Comparison of ENCODE assay signal across 1 cellular context in the genomic region with DNA sequence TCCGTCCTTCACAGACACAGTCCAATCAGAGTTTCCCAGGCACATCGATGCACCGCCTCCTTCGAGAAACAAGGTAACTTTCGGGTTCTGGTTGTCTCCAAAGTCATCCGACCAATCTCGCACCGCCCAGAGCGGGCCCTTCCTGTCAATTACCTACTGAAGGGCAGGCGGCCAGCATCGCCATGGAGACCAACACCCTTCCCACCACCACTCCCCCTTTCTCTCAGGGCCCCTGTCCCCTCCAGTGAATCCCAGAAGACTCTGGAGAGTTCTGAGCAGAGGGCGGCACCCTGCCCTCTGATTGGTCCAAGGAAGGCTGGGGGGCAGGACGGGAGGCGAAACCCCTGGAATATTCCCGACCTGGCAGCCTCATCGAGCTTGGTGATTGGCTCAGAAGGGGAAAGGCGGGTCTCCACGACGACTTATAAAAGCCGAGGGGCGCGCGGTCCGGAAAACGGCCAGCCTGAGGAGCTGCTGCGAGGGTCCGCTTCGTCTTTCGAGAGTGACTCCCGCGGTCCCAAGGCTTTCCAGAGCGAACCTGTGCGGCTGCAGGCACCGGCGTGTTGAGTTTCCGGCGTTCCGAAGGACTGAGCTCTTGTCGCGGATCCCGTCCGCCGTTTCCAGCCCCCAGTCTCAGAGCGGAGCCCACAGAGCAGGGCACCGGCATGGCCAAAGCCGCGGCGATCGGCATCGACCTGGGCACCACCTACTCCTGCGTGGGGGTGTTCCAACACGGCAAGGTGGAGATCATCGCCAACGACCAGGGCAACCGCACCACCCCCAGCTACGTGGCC.
TF ChIP-seq lines count a peak whose summit lies in the region.

A gene (plus strand): TSS at position 453 of the 794 bp plus-strand sequence. CDS start 213 bp downstream, at position 666.

TF ChIP-seq in liver, 16 proteins besides CTCF, POLR2A, EP300 and RAD21 (continued from another document):
- peak in 1 of 2 donors; percentile 20 for TF ChIP-seq GABPA (IDR thresholded peaks at IDR 0.05 in 1 of 2, conservative IDR thresholded peaks at IDR 0.05 in 1 of 2)
TF ChIP-seq in liver: peak in this region for 12.
